Comparison of ENCODE assay signal across 12 cellular contexts in the genomic region with DNA sequence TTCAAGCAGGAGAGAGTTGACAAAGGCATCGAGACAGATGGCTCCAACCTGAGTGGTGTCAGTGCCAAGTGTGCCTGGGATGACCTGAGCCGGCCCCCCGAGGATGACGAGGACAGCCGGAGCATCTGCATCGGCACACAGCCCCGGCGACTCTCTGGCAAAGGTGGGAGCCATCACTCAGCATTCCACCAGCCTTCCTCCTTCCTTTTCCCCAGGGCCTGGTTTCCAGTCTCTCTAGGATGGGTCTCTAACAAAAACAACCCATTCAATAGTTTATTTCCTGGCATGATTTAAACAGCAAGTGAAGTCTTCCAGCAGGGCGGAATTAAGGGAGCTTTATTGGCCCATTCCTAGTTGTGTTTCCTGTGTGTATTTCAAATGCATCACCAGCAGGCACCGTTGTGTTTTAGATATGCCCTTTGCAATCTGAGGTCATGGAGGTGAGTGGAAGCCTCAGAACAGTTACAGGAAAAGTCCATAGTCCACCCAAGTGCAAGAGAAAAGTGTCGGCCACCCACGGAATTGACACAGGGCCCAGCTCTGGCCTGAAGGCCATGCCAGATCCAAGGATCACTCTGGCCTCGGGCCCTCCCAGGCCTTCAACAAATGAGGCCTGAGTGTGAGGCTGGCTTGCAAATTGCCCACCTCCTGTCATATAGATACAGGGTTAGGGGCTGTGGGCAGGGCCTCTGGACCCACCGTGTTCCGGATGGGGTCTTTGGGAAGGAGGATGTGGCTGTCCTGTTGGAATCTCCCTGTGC. TPM values are rescaled to one million over a fixed set of nuclear protein-coding genes. Genes with fewer than 3 reads are reported as not detected.
DNase-seq lines count a peak whose midpoint lies in the region; ATAC-seq and TF ChIP-seq lines count a peak whose summit lies in the region.
"Had no signal": no experiment of that assay in that cellular context is flagged by ENCODE, and none has a peak within 500 bp of the region (broad histone marks: within the 10 kb centered on the region; RNA-seq: fewer than 3 reads in every experiment).

No MANE protein-coding gene starts in this region.

- H3K79me2 ChIP-seq in mesendoderm (ENCODE audit: control insufficient read depth, insufficient read depth, low read length) = no peaks in the 10 kb centered on the region

- no peak overlapping the region for H2BK5ac ChIP-seq in mesendoderm (ENCODE audit: low read length)

- no peaks in the 10 kb centered on the region for H3K9me3 ChIP-seq in gastrocnemius medialis

- H2AK5ac ChIP-seq in mesendoderm (ENCODE audit: low read length) = no peak overlapping the region

- no peak overlapping the region for H3K56ac ChIP-seq in mesendoderm (ENCODE audit: low read length)

- no CpG with 5 or more reads among the region's 15 CpGs for WGBS in mesendoderm (ENCODE audit: extremely low coverage, insufficient coverage, low lambda C conversion rate)

- DNase-seq in H7 (peak; percentile 10), dermis blood vessel endothelial cell (peak; percentile 66), left lobe of liver (ENCODE audit: low spot score) (peak; percentile 89), gastrocnemius medialis (no peak), NCI-H69 (lab: John Stamatoyannopoulos, UW) (no peak), mesendoderm (no peak), NCI-H524 (lab: John Stamatoyannopoulos, UW) (no peak)
- no peak for DNase-seq in stimulated activated CD8-positive, alpha-beta memory T cell treated with anti-CD3 and anti-CD28 coated beads, Interleukin-4, amount 100 ng/mL, for 48 hours
- DNase-seq: effector CD4-positive, alpha-beta T cell; stimulated activated CD4-positive, alpha-beta T cell treated with anti-CD3 and anti-CD28 coated beads, Interleukin-4, amount 100 ng/mL, for 1 hour had no signal

- no peak overlapping the region for H3K18ac ChIP-seq in mesendoderm (ENCODE audit: low read length)

- H2BK15ac ChIP-seq in mesendoderm (replicated peaks; ENCODE audit: low read depth) = no peak overlapping the region

- no peak overlapping the region for H3K4me2 ChIP-seq in mesendoderm (ENCODE audit: low read length)
- H3K4me2 ChIP-seq: GM23338 had no signal

- no peak for TF ChIP-seq CTCF in gastrocnemius medialis (IDR thresholded peaks at IDR 0.05 in 4 of 5, conservative IDR thresholded peaks at IDR 0.05 in 1 of 5)

- intact Hi-C loops in gastrocnemius medialis (cut with DNase I; ENCODE audit: low total_unique reads) = loop anchor here (5.0 kb wide), 1 partner anchor 95 kb away; a partner anchor contains a TSS

- no peak overlapping the region for H4K8ac ChIP-seq in mesendoderm (ENCODE audit: low read depth, low read length)

- H3K36me3 ChIP-seq in H7 (replicated peaks; ENCODE audit: control insufficient read depth, insufficient read depth, low read length) (peaks cover 2% of the 10 kb centered on the region), gastrocnemius medialis (peaks cover 0 to 10% of the 10 kb centered on the region in 2 donors), mesendoderm (ENCODE audit: control insufficient read depth, insufficient read depth, low read length) (no peaks in the 10 kb centered on the region)

- H3K27ac ChIP-seq in gastrocnemius medialis (peak overlapping the region; percentile 29 to 79 (median 60)), mesendoderm (ENCODE audit: low read depth, low read length) (no peak overlapping the region)
- H3K27ac ChIP-seq: foreskin keratinocyte had no signal

- ATAC-seq in left lobe of liver (peak; percentile 83), gastrocnemius medialis (peak in 1 of 2 donors; percentile 10)

- no peak overlapping the region for H2BK120ac ChIP-seq in mesendoderm (ENCODE audit: low read depth, low read length)

- peaks cover 53 to 64% of the 10 kb centered on the region in 2 donors for H3K4me1 ChIP-seq in gastrocnemius medialis
- peaks cover 4% of the 10 kb centered on the region for H3K4me1 ChIP-seq in mesendoderm (ENCODE audit: control insufficient read depth, low read depth, low read length)
- H3K4me1 ChIP-seq: foreskin keratinocyte had no signal

- in situ Hi-C loops in gastrocnemius medialis (cut with MboI; ENCODE audit: low sequenced_read_pairs in 4 of 4) = loop anchor here in 1 of 4 donors (10.0 to 25.0 kb wide), 2 partner anchors 83 to 210 kb away; a partner anchor contains a TSS

- H3K23ac ChIP-seq in mesendoderm (ENCODE audit: low read length) = no peak overlapping the region

- no peak for TF ChIP-seq POLR2A in gastrocnemius medialis (IDR thresholded peaks at IDR 0.05)

- H3K79me1 ChIP-seq in mesendoderm (ENCODE audit: low read length) = no peaks in the 10 kb centered on the region

- no peak overlapping the region for H3K9ac ChIP-seq in mesendoderm (ENCODE audit: low read length)

- H4K5ac ChIP-seq in mesendoderm (ENCODE audit: low read length) = no peak overlapping the region

- H3K27me3 ChIP-seq in H7 (ENCODE audit: control insufficient read depth, insufficient read depth, low read length) = no peaks in the 10 kb centered on the region
- H3K27me3 ChIP-seq in gastrocnemius medialis = no peaks in the 10 kb centered on the region
- H3K27me3 ChIP-seq in mesendoderm (ENCODE audit: insufficient read depth, low read length, poor library complexity) = no peaks in the 10 kb centered on the region
- H3K27me3 ChIP-seq: foreskin keratinocyte had no signal

- H3K4ac ChIP-seq in mesendoderm (ENCODE audit: low read depth, low read length) = no peak overlapping the region

- no peak overlapping the region for H3K4me3 ChIP-seq in H7 (ENCODE audit: insufficient read depth, low read depth, low read length)
- H3K4me3 ChIP-seq in gastrocnemius medialis = no peak overlapping the region
- no peak overlapping the region for H3K4me3 ChIP-seq in mesendoderm (ENCODE audit: low read length)
- H3K4me3 ChIP-seq: GM23338 had no signal

RNA-seq across cellular contexts. Expression of a gene that starts 47.0 kb away (rescaled TPM):
- total RNA-seq in H7 (2014; rRNA removed; shearing (Covaris generic)) = 43.5 and 46.4 TPM in 2 replicates
- total RNA-seq in dermis blood vessel endothelial cell (65.7 and 124 TPM in 2 replicates), left lobe of liver (39.1 TPM), gastrocnemius medialis (100 to 1,000 TPM; 113 to 222 (median 138) TPM)
- polyA plus RNA-seq in mesendoderm (2013, experiment 1 of 2) = 22.6 TPM
- polyA plus RNA-seq in mesendoderm (2013, experiment 2 of 2) = 23.2 TPM

Comparison
In these comparisons a context has a peak if more than half of its experiments do, and no peak if none do; other contexts are left out.
1. DNase-seq: peak in H7 (single experiment), dermis blood vessel endothelial cell (single experiment) and left lobe of liver (single experiment); none in gastrocnemius medialis (0 of 2), NCI-H69 (single experiment), mesendoderm (single experiment), NCI-H524 (0 of 2) and stimulated activated CD8-positive, alpha-beta memory T cell treated with anti-CD3 and anti-CD28 coated beads, Interleukin-4, amount 100 ng/mL, for 48 hours (single experiment).